ENCODE assay signal across 9 cellular contexts in the genomic region with DNA sequence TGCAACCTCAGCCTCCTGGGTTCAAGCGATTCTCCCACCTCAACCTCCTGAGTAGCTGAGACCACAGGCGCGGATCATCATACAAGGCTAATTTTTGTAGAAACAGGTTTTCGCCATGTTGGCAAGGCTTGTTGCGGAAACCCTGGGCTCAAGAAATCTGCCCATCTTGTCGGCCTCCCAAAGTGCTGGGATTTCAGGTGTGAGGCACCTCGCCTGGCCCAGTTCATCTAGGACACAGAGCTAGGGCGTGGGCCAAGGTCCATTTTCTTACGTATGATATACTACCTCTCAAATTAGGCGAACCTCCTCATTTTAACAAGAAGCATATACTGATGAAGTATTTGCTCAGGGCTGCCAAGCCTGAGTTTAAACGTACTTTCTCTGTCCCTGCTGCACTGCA. TPM values are rescaled to one million over a fixed set of nuclear protein-coding genes. Genes with fewer than 3 reads are reported as not detected.
DNase-seq lines count a peak whose midpoint lies in the region; TF ChIP-seq lines count a peak whose summit lies in the region.
"Had no signal": no experiment of that assay in that cellular context is flagged by ENCODE, and none has a peak within 500 bp of the region (broad histone marks: within the 10 kb centered on the region; RNA-seq: fewer than 3 reads in every experiment).

No MANE protein-coding gene starts in this region.

- peaks cover 16% of the 10 kb centered on the region; the same call in 1 of the 2 replicates for H3K4me1 ChIP-seq in ES-I3 (ENCODE audit: insufficient read depth, low read length)
- no peaks in the 10 kb centered on the region for H3K4me1 ChIP-seq in colonic mucosa
- peaks cover 0 to 35% (median 23%) of the 10 kb centered on the region in 4 donors for H3K4me1 ChIP-seq in sigmoid colon

- H3K27ac ChIP-seq in colonic mucosa (no peak overlapping the region), neural cell (ENCODE audit: low read length) (no peak overlapping the region), sigmoid colon (no peak overlapping the region)

- intact Hi-C loops in colonic mucosa (cut with DNase I), result no loop called here
- intact Hi-C loops in sigmoid colon (cut with DNase I), result no loop called here

- H4K20me1 ChIP-seq in neural cell (ENCODE audit: insufficient read depth), result no peaks in the 10 kb centered on the region

- H3K4me3 ChIP-seq in MG63, result peak overlapping the region; percentile 90
- H3K4me3 ChIP-seq in colonic mucosa, result peak overlapping the region; percentile 66
- H3K4me3 ChIP-seq in neural cell (ENCODE audit: low read length), result peak overlapping the region; percentile 71
- H3K4me3 ChIP-seq in sigmoid colon, result no peak overlapping the region

- H3K9ac ChIP-seq in ES-I3 (ENCODE audit: low read depth, low read length) (peak overlapping the region; percentile 98), colonic mucosa (ENCODE audit: low read depth in 2 of 2, low read length in 2 of 2) (peak overlapping the region; percentile 52 to 89), neural cell (ENCODE audit: low read length) (no peak overlapping the region)

- peaks cover 54% of the 10 kb centered on the region for H3K79me2 ChIP-seq in neural cell (replicated peaks; ENCODE audit: insufficient read depth, low read length)

- no peak for TF ChIP-seq POLR2A in sigmoid colon (IDR thresholded peaks at IDR 0.05)

- H3K36me3 ChIP-seq in ES-I3 (ENCODE audit: insufficient read depth, low read length), result peaks cover 23% of the 10 kb centered on the region
- H3K36me3 ChIP-seq in MG63, result peaks cover 43% of the 10 kb centered on the region
- no peaks in the 10 kb centered on the region for H3K36me3 ChIP-seq in colonic mucosa
- no peaks in the 10 kb centered on the region for H3K36me3 ChIP-seq in neural cell (ENCODE audit: insufficient read depth, low read length)
- peaks cover 0 to 26% (median 9%) of the 10 kb centered on the region in 4 donors for H3K36me3 ChIP-seq in sigmoid colon

- H3K9me2 ChIP-seq in neural cell (ENCODE audit: insufficient read depth, low read length), result no peaks in the 10 kb centered on the region

- no peaks in the 10 kb centered on the region for H3K9me3 ChIP-seq in ES-I3 (ENCODE audit: control insufficient read depth, insufficient read depth, low read length)
- no peaks in the 10 kb centered on the region for H3K9me3 ChIP-seq in MG63
- H3K9me3 ChIP-seq in colonic mucosa, result no peaks in the 10 kb centered on the region
- no peaks in the 10 kb centered on the region for H3K9me3 ChIP-seq in neural cell (ENCODE audit: low read length)
- H3K9me3 ChIP-seq in sigmoid colon, result no peaks in the 10 kb centered on the region
- H3K9me3 ChIP-seq: left lung had no signal

- H3K27me3 ChIP-seq in MG63 (no peaks in the 10 kb centered on the region), colonic mucosa (no peaks in the 10 kb centered on the region), neural cell (ENCODE audit: insufficient read depth, low read depth, low read length) (no peaks in the 10 kb centered on the region), sigmoid colon (no peaks in the 10 kb centered on the region)
- H3K27me3 ChIP-seq: left lung had no signal

- DNase-seq in MG63, result no peak
- no peak for DNase-seq in colonic mucosa
- no peak for DNase-seq in iPS-NIHi7 (ENCODE audit: extremely low spot score)
- no peak for DNase-seq in kidney glomerular epithelial cell (lab: John Stamatoyannopoulos, UW)
- no peak for DNase-seq in sigmoid colon
- no peak for DNase-seq in NCI-H69 (lab: John Stamatoyannopoulos, UW)
- DNase-seq: left lung had no signal

- H3F3A ChIP-seq in neural cell (ENCODE audit: insufficient read depth, low read length, poor library complexity, severe bottlenecking), result no peaks in the 10 kb centered on the region

- no peak for TF ChIP-seq RAD21 in neural cell (conservative IDR thresholded peaks at IDR 0.05)

- TF ChIP-seq EP300 in neural cell (conservative IDR thresholded peaks at IDR 0.05; ENCODE audit: poor library complexity, severe bottlenecking) (no peak), sigmoid colon (IDR thresholded peaks at IDR 0.05) (no peak)

- no peak for TF ChIP-seq CTCF in colonic mucosa (IDR thresholded peaks at IDR 0.05)
- no peak for TF ChIP-seq CTCF in neural cell (IDR thresholded peaks at IDR 0.05; ENCODE audit: poor library complexity, severe bottlenecking)
- no peak for TF ChIP-seq CTCF in sigmoid colon (IDR thresholded peaks at IDR 0.05)

- H3K4me2 ChIP-seq in neural cell (ENCODE audit: low read length), result peak overlapping the region; percentile 63

- 69 to 79% methylated on average over 11 of the region's 11 CpGs for WGBS in sigmoid colon, 2 donors

- no peak overlapping the region for H2AFZ ChIP-seq in neural cell (ENCODE audit: low read depth, low read length)

TF ChIP-seq in neural cell, 6 proteins besides CTCF, POLR2A, EP300 and RAD21:
- TF ChIP-seq TAF1 (IDR thresholded peaks at IDR 0.05; ENCODE audit: low read depth) (no peak), MXI1 (conservative IDR thresholded peaks at IDR 0.05; ENCODE audit: poor library complexity, severe bottlenecking) (no peak), EZH2 (IDR thresholded peaks at IDR 0.05; ENCODE audit: borderline replicate concordance, insufficient read depth, low read length, poor library complexity, severe bottlenecking) (no peak), POLR2AphosphoS5 (IDR thresholded peaks at IDR 0.05) (no peak), SMC3 (conservative IDR thresholded peaks at IDR 0.05; ENCODE audit: poor library complexity) (no peak)
TF ChIP-seq in neural cell: peak in this region for 0.

RNA-seq across cellular contexts. Expression of a gene that starts 2.1 kb away (rescaled TPM):
- 1,690 and 2,087 TPM in 2 replicates for total RNA-seq in MG63 (2014; rRNA removed; shearing (Covaris generic); ENCODE audit: low replicate concordance)
- 1,000 to 10,000 TPM; 1,421 to 1,478 TPM for total RNA-seq in colonic mucosa
- polyA plus RNA-seq in neural cell, result 6,695 and 7,007 TPM in 2 replicates
- 2,124 and 2,353 TPM in 2 replicates for polyA minus RNA-seq in neural cell
- over 10,000 TPM in 2 of 4 donors, 1,000 to 10,000 TPM in 2; 3,416 to 22,215 (median 11,134) TPM for total RNA-seq in sigmoid colon
- 1,000 to 10,000 TPM; 2,343 to 9,810 (median 5,800) TPM for polyA plus RNA-seq in sigmoid colon

RNA-seq across cellular contexts. Expression of a gene that starts 14.7 kb away (rescaled TPM):
- total RNA-seq in MG63 (2014; rRNA removed; shearing (Covaris generic); ENCODE audit: low replicate concordance), result 33.3 and 51.5 TPM in 2 replicates
- total RNA-seq in colonic mucosa (10 to 100 TPM; 24.3 to 39.8 TPM), sigmoid colon (1 to 10 TPM; 6.8 to 9.7 (median 8.2) TPM)
- polyA plus RNA-seq in neural cell (4.4 TPM in 2 replicates), sigmoid colon (10 to 100 TPM; 19.2 to 21.3 (median 20.1) TPM)
- 10.4 and 12.4 TPM in 2 replicates for polyA minus RNA-seq in neural cell

RNA-seq across cellular contexts. Expression of a gene that starts 36.4 kb away (rescaled TPM):
- 110 and 159 TPM in 2 replicates for total RNA-seq in MG63 (2014; rRNA removed; shearing (Covaris generic); ENCODE audit: low replicate concordance)
- total RNA-seq in colonic mucosa (100 to 1,000 TPM; 197 to 198 TPM), sigmoid colon (100 to 1,000 TPM; 183 to 446 (median 295) TPM)
- polyA plus RNA-seq in neural cell (130 and 147 TPM in 2 replicates), sigmoid colon (100 to 1,000 TPM; 527 to 799 (median 731) TPM)
- polyA minus RNA-seq in neural cell, result 60.2 and 63.5 TPM in 2 replicates

RNA-seq across cellular contexts. Expression of a gene that starts 36.5 kb away (rescaled TPM):
- 39.1 and 42.2 TPM in 2 replicates for total RNA-seq in MG63 (2014; rRNA removed; shearing (Covaris generic); ENCODE audit: low replicate concordance)
- total RNA-seq in colonic mucosa (10 to 100 TPM; 44.9 to 47.3 TPM), sigmoid colon (10 to 100 TPM; 17.7 to 18.8 (median 17.9) TPM)
- polyA plus RNA-seq in neural cell (23.7 and 24.7 TPM in 2 replicates), sigmoid colon (10 to 100 TPM; 15.6 to 26.9 (median 20.3) TPM)
- 66.1 and 67.0 TPM in 2 replicates for polyA minus RNA-seq in neural cell

RNA-seq across cellular contexts. Expression of a gene that starts 51.0 kb away (rescaled TPM):
- 9.2 and 11.6 TPM in 2 replicates for total RNA-seq in MG63 (2014; rRNA removed; shearing (Covaris generic); ENCODE audit: low replicate concordance)
- total RNA-seq in colonic mucosa (1 to 10 TPM; 6.8 to 8.3 TPM), sigmoid colon (10 to 100 TPM in 2 of 4 donors, 1 to 10 TPM in 2; 3.3 to 12.7 (median 10.6) TPM)
- polyA plus RNA-seq in neural cell (37.2 and 41.6 TPM in 2 replicates), sigmoid colon (10 to 100 TPM in 1 of 3 donors, 1 to 10 TPM in 2; 6.3 to 10.9 (median 9.6) TPM)
- 30.0 and 30.4 TPM in 2 replicates for polyA minus RNA-seq in neural cell

Comparison
In these comparisons a context has a peak if more than half of its experiments do, and no peak if none do; other contexts are left out.
1. H3K4me3 ChIP-seq: peak in MG63 (single experiment), colonic mucosa (single experiment) and neural cell (single experiment); none in sigmoid colon (0 of 4).